In genomic region chr3:158106773-158107461, GRCh38 we compare ENCODE assay signal across 9 cellular contexts. TPM values are rescaled to one million over a fixed set of nuclear protein-coding genes. Genes with fewer than 3 reads are reported as not detected.
DNase-seq lines count a peak whose midpoint lies in the region; ATAC-seq, FAIRE-seq and TF ChIP-seq lines count a peak whose summit lies in the region.
"Had no signal": no experiment of that assay in that cellular context is flagged by ENCODE, and none has a peak within 500 bp of the region (broad histone marks: within the 10 kb centered on the region; RNA-seq: fewer than 3 reads in every experiment).

No MANE protein-coding gene starts in this region.

- H3K27ac Mint-ChIP-seq in Caco-2 (ENCODE audit: unreplicated experiment), result no peak overlapping the region

- FAIRE-seq in H54 (lab: Jason Lieb, UNC), result peak; percentile 48

- no peak overlapping the region for H3K27ac ChIP-seq in left ventricle myocardium inferior (replicated peaks)
- H3K27ac ChIP-seq in tibial artery, result peak overlapping the region; percentile 93 to 95
- H3K27ac ChIP-seq: left lung had no signal

- intact Hi-C loops in Caco-2 (cut with micrococcal nuclease; ENCODE audit: unreplicated experiment), result loop anchor here (5.0 to 10.0 kb wide), 2 partner anchors 115 to 492 kb away; no protein-coding TSS in a partner anchor
- intact Hi-C loops in left ventricle myocardium inferior (cut with micrococcal nuclease), result no loop called here
- intact Hi-C loops in tibial artery (cut with DNase I; ENCODE audit: low total_unique reads), result no loop called here

- no TSS peak for BruUV-seq in Caco-2 (replicated peaks; lab: Mats Ljungman, UMichigan)

- POLR2A ChIA-PET in Caco-2 (lab: Charles Lee), result interaction anchor here (0.6 kb wide), 1 partner anchor 10 kb away, joined by 3 read pairs; no protein-coding TSS in a partner anchor

- peaks cover 10% of the 10 kb centered on the region for H3K27me3 Mint-ChIP-seq in Caco-2 (ENCODE audit: insufficient read depth, unreplicated experiment)

- H3K36me3 ChIP-seq in Caco-2 (ENCODE audit: control insufficient read depth, insufficient read depth, low read length), result no peaks in the 10 kb centered on the region
- H3K36me3 ChIP-seq in left ventricle myocardium inferior, result no peaks in the 10 kb centered on the region
- no peaks in the 10 kb centered on the region for H3K36me3 ChIP-seq in tibial artery
- H3K36me3 ChIP-seq: left lung had no signal

- TF ChIP-seq CTCF in Caco-2 (IDR thresholded peaks at IDR 0.05; ENCODE audit: insufficient read depth in 1 of 2, low read depth in 1 of 2, low read length in 1 of 2, severe bottlenecking in 1 of 2, unreplicated experiment in 1 of 2) (no peak), left ventricle myocardium inferior (IDR thresholded peaks at IDR 0.05; ENCODE audit: borderline replicate concordance) (no peak), tibial artery (IDR thresholded peaks at IDR 0.05) (no peak)

- peaks cover 6% of the 10 kb centered on the region for H3K36me3 Mint-ChIP-seq in Caco-2 (ENCODE audit: insufficient read depth, unreplicated experiment)

- TF ChIP-seq POLR2A in H54 (IDR thresholded peaks at IDR 0.05; ENCODE audit: low read depth, low read length), result no peak

- H3K9me3 ChIP-seq in Caco-2 (no peaks in the 10 kb centered on the region), left ventricle myocardium inferior (replicated peaks) (no peaks in the 10 kb centered on the region), tibial artery (no peaks in the 10 kb centered on the region)
- H3K9me3 ChIP-seq: left lung had no signal

- H3K4me3 ChIP-seq in Caco-2 (ENCODE audit: low read depth, low read length) (peak overlapping the region; percentile 59), left ventricle myocardium inferior (peak overlapping the region; percentile 60), tibial artery (peak overlapping the region; percentile 79 to 84)

- peaks cover 10% of the 10 kb centered on the region; the same call in 1 of the 2 replicates for H3K4me1 ChIP-seq in Caco-2
- H3K4me1 ChIP-seq in left ventricle myocardium inferior, result peaks cover 69% of the 10 kb centered on the region
- H3K4me1 ChIP-seq in tibial artery, result peaks cover 0 to 58% (median 27%) of the 10 kb centered on the region in 4 donors

- H3K27me3 ChIP-seq in Caco-2 (replicated peaks; ENCODE audit: control insufficient read depth, insufficient read depth, low read length), result no peaks in the 10 kb centered on the region; the same call in none of the 2 replicates
- H3K27me3 ChIP-seq in left ventricle myocardium inferior (ENCODE audit: low read depth), result peaks cover 75% of the 10 kb centered on the region
- H3K27me3 ChIP-seq in tibial artery, result no peaks in the 10 kb centered on the region

- peak in 1 of 2 experiments; percentile 19 for DNase-seq in Caco-2
- no peak for DNase-seq in H54 (ENCODE audit: insufficient read length, low spot score)
- DNase-seq in left ventricle myocardium inferior, result no peak
- peak in 1 of 2 donors; percentile 35 for DNase-seq in tibial artery
- no peak for DNase-seq in AG08396 (ENCODE audit: low spot score)
- no peak for DNase-seq in DMS79 (lab: John Stamatoyannopoulos, UW)

- peaks cover 7% of the 10 kb centered on the region for H3K4me1 Mint-ChIP-seq in Caco-2 (ENCODE audit: low read depth, unreplicated experiment)

- CTCF ChIA-PET in Caco-2 (lab: Charles Lee), result interaction anchor here (0.6 kb wide), 1 partner anchor 517 kb away, joined by 3 read pairs; no protein-coding TSS in a partner anchor

- ATAC-seq in SK-N-SH treated with all-trans-retinoic acid at 6 μM for 48 hours (peak; percentile 51), HG03139 (IDR thresholded peaks at IDR 0.05; ENCODE audit: unreplicated experiment) (no peak)
- ATAC-seq: left lung had no signal

- H3K9me3 Mint-ChIP-seq in Caco-2 (ENCODE audit: unreplicated experiment), result no peaks in the 10 kb centered on the region

- peak overlapping the region; percentile 83 for H3K4me3 Mint-ChIP-seq in Caco-2 (ENCODE audit: unreplicated experiment)

TF ChIP-seq in SK-N-SH treated with all-trans-retinoic acid at 6 μM for 48 hours, 23 proteins besides CTCF, POLR2A, EP300 and RAD21:
- TF ChIP-seq TSHZ2 (CRISPR knock-in tag; IDR thresholded peaks at IDR 0.05) (0 out of 2 replicates have a peak, but pooled peaks have one; percentile 18), ZC3H10 (CRISPR knock-in tag; IDR thresholded peaks at IDR 0.05) (no peak)

RNA-seq across cellular contexts. Expression of gene SHOX2, which starts 0.7 kb away (rescaled TPM):
- total RNA-seq in Caco-2 (2022), result 0.61 and 0.63 TPM in 2 replicates
- 0.11 TPM for total RNA-seq in left ventricle myocardium inferior

RNA-seq across cellular contexts. Expression of gene RSRC1, which starts 3.0 kb away (rescaled TPM):
- 34.6 and 38.4 TPM in 2 replicates for total RNA-seq in Caco-2 (2022)
- 19.1 TPM for total RNA-seq in left ventricle myocardium inferior
